ENCODE assay signal across 22 cellular contexts in the genomic region with DNA sequence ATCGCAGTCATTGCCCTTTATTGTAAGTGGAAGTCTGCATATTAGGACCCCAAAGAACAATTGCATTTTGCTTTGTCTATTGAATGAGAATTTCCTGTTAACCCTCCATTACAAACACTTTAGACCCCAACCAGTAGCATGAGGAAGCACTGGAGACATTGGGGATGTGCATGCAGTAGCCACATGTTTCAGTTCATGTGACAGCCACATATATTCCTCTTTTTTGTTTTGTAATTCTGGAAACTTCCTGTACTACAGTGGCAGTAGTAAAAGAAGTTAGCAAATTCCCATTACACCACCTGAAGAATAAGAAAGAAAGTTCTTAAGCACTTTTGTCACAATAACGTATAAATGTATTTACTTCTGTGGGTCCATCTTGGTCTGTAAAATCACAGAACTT.
"Had no signal": no experiment of that assay in that cellular context is flagged by ENCODE, and none has a peak within 500 bp of the region (broad histone marks: within the 10 kb centered on the region; RNA-seq: fewer than 3 reads in every experiment).

No MANE protein-coding gene starts in this region.

- H3K36me3 ChIP-seq: pancreas, prostate gland, right lobe of liver, spleen, tibial nerve had no signal

- H3K4me2 ChIP-seq: hepatocyte had no signal

- H3K27ac ChIP-seq: coronary artery, foreskin keratinocyte, hepatocyte, pancreas, prostate gland, right lobe of liver, spleen, testis, tibial nerve had no signal

- H3K9me3 ChIP-seq: pancreas, prostate gland, right lobe of liver, spleen, testis, tibial nerve had no signal

- ATAC-seq: foreskin keratinocyte; left cardiac atrium; stimulated activated memory B cell treated with anti-CD40 and anti-IgM and Interleukin-4, amounts not matched to agents 10 μg/mL and 1 μg/mL and 100 μg/mL, for 72 hours had no signal

- H2AFZ ChIP-seq: hepatocyte had no signal

- H3K27me3 ChIP-seq: foreskin keratinocyte, hepatocyte, pancreas, right lobe of liver, testis, tibial nerve had no signal

- H3K4me1 ChIP-seq: pancreas, prostate gland, right lobe of liver, spleen, testis had no signal

- H3K4me3 ChIP-seq: coronary artery, hepatocyte, pancreas, prostate gland, right lobe of liver, spleen, testis, tibial nerve had no signal

- DNase-seq: effector CD4-positive, alpha-beta T cell; endodermal cell; erythroblast; foreskin keratinocyte; head of caudate nucleus; kidney; left cardiac atrium; midbrain; occipital lobe; pancreas; retina; right lobe of liver; spleen; stimulated activated CD4-positive, alpha-beta T cell treated with anti-CD3 and anti-CD28 coated beads, Interleukin-15, amount 100 ng/mL, for 24 hours; stimulated activated CD4-positive, alpha-beta T cell treated with anti-CD3 and anti-CD28 coated beads, Interleukin-1b, Interleukin-23, amount 100 ng/mL, for 48 hours; stimulated activated CD4-positive, alpha-beta T cell treated with anti-CD3 and anti-CD28 coated beads, Interleukin-4, amount 100 ng/mL, for 24 hours; testis had no signal

- H3K79me2 ChIP-seq: hepatocyte had no signal
